ENCODE assay signal across 31 cellular contexts in genomic region chr1:37714226-37714625, GRCh38. TPM values are rescaled to one million over a fixed set of nuclear protein-coding genes. Genes with fewer than 3 reads are reported as not detected.
"Had no signal": no experiment of that assay in that cellular context is flagged by ENCODE, and none has a peak within 500 bp of the region (broad histone marks: within the 10 kb centered on the region; RNA-seq: fewer than 3 reads in every experiment).

No MANE protein-coding gene starts in this region.

- DNase-seq: activated B cell treated with CpG ODN at 0.5 μM for 24 hours; activated CD4-positive, alpha-beta T cell treated with anti-CD3 and anti-CD28 coated beads for 48 hours; activated CD4-positive, alpha-beta T cell treated with anti-CD3 and anti-CD28 coated beads, Interleukin-2, amount 50 U/mL, for 1 hour; activated CD4-positive, alpha-beta T cell treated with anti-CD3 and anti-CD28 coated beads, Interleukin-2, amount 50 U/mL, for 48 hours; activated CD8-positive, alpha-beta memory T cell treated with anti-CD3 and anti-CD28 coated beads for 24 hours; activated CD8-positive, alpha-beta T cell treated with anti-CD3 and anti-CD28 coated beads for 36 hours; activated effector memory CD4-positive, alpha-beta T cell treated with Interleukin-2 at 50 U/mL for 16 hours; activated gamma-delta T cell treated with Interleukin-2 at 50 U/mL for 16 hours; activated naive CD4-positive, alpha-beta T cell treated with Interleukin-2 at 50 U/mL for 16 hours; activated naive CD8-positive, alpha-beta T cell treated with anti-CD3 and anti-CD28 coated beads, Interleukin-2, amount 10 ng/mL, durations not matched to agents 7 days and 5 days; activated T-cell treated with anti-CD3 and anti-CD28 coated beads, Interleukin-2, amount 50 U/mL, for 4 hours; caudate nucleus; cortex of kidney; dermis blood vessel endothelial cell; effector CD4-positive, alpha-beta T cell; effector memory CD8-positive, alpha-beta T cell; erythroblast; foreskin keratinocyte; T-helper 1 cell; T-helper 17 cell; T1000; WERI-Rb-1 had no signal

- H3K36me3 Mint-ChIP-seq: activated naive CD4-positive, alpha-beta T cell treated with anti-CD3 and anti-CD28 coated beads, Interleukin-2, amount 50 U/mL, for 24 hours; brain had no signal

- H3K27ac ChIP-seq: ascending aorta, breast epithelium, esophagus muscularis mucosa, foreskin keratinocyte, gastroesophageal sphincter, WERI-Rb-1 had no signal

- H3K9me3 Mint-ChIP-seq: activated B cell treated with CpG ODN at 0.5 μM for 24 hours; activated CD8-positive, alpha-beta T cell treated with anti-CD3 and anti-CD28 coated beads for 36 hours; activated naive CD4-positive, alpha-beta T cell treated with anti-CD3 and anti-CD28 coated beads, Interleukin-2, amount 50 U/mL, for 24 hours; activated naive CD8-positive, alpha-beta T cell treated with anti-CD3 and anti-CD28 coated beads, Interleukin-2, amount 10 ng/mL, durations not matched to agents 7 days and 5 days; activated T-cell treated with anti-CD3 and anti-CD28 coated beads, Interleukin-2, amount 50 U/mL, for 4 hours; activated T-helper 17 cell treated with anti-CD3 and anti-CD28 coated beads, Interleukin-2, amount 50 U/mL, for 72 hours; brain; effector memory CD8-positive, alpha-beta T cell; T-helper 2 cell treated with Interferon-gamma antibody and Interleukin-4, amounts not matched to agents 5 μg/mL and 100 μg/mL, for 36 hours had no signal

- H3K4me3 Mint-ChIP-seq: activated B cell treated with CpG ODN at 0.5 μM for 24 hours; activated CD8-positive, alpha-beta T cell treated with anti-CD3 and anti-CD28 coated beads for 36 hours; activated naive CD4-positive, alpha-beta T cell treated with anti-CD3 and anti-CD28 coated beads, Interleukin-2, amount 50 U/mL, for 24 hours; activated naive CD8-positive, alpha-beta T cell treated with anti-CD3 and anti-CD28 coated beads, Interleukin-2, amount 10 ng/mL, durations not matched to agents 7 days and 5 days; activated T-cell treated with anti-CD3 and anti-CD28 coated beads, Interleukin-2, amount 50 U/mL, for 4 hours; activated T-helper 17 cell treated with anti-CD3 and anti-CD28 coated beads, Interleukin-2, amount 50 U/mL, for 72 hours; brain; effector memory CD8-positive, alpha-beta T cell; T-helper 17 cell; T-helper 2 cell treated with Interferon-gamma antibody and Interleukin-4, amounts not matched to agents 5 μg/mL and 100 μg/mL, for 36 hours had no signal

- H3K27me3 Mint-ChIP-seq: activated B cell treated with CpG ODN at 0.5 μM for 24 hours; activated CD8-positive, alpha-beta T cell treated with anti-CD3 and anti-CD28 coated beads for 36 hours; activated naive CD4-positive, alpha-beta T cell treated with anti-CD3 and anti-CD28 coated beads, Interleukin-2, amount 50 U/mL, for 24 hours; activated T-helper 17 cell treated with anti-CD3 and anti-CD28 coated beads, Interleukin-2, amount 50 U/mL, for 72 hours had no signal

- H3K4me1 Mint-ChIP-seq: activated B cell treated with CpG ODN at 0.5 μM for 24 hours; activated naive CD4-positive, alpha-beta T cell treated with anti-CD3 and anti-CD28 coated beads, Interleukin-2, amount 50 U/mL, for 24 hours; activated naive CD8-positive, alpha-beta T cell treated with anti-CD3 and anti-CD28 coated beads, Interleukin-2, amount 10 ng/mL, durations not matched to agents 7 days and 5 days; activated T-helper 17 cell treated with anti-CD3 and anti-CD28 coated beads, Interleukin-2, amount 50 U/mL, for 72 hours; brain; T-helper 17 cell had no signal

- H3K27ac Mint-ChIP-seq: activated B cell treated with CpG ODN at 0.5 μM for 24 hours; activated CD8-positive, alpha-beta T cell treated with anti-CD3 and anti-CD28 coated beads for 36 hours; activated naive CD4-positive, alpha-beta T cell treated with anti-CD3 and anti-CD28 coated beads, Interleukin-2, amount 50 U/mL, for 24 hours; activated naive CD8-positive, alpha-beta T cell treated with anti-CD3 and anti-CD28 coated beads, Interleukin-2, amount 10 ng/mL, durations not matched to agents 7 days and 5 days; activated T-helper 17 cell treated with anti-CD3 and anti-CD28 coated beads, Interleukin-2, amount 50 U/mL, for 72 hours; brain; effector memory CD8-positive, alpha-beta T cell; T-helper 17 cell; T-helper 2 cell treated with Interferon-gamma antibody and Interleukin-4, amounts not matched to agents 5 μg/mL and 100 μg/mL, for 36 hours had no signal

- H3K27me3 ChIP-seq: ascending aorta, breast epithelium, foreskin keratinocyte had no signal

- ATAC-seq: activated CD4-positive, CD25-positive, alpha-beta regulatory T cell treated with anti-CD3 and anti-CD28 coated beads, Interleukin-2, amount 50 U/mL, for 24 hours; activated CD8-positive, alpha-beta T cell treated with anti-CD3 and anti-CD28 coated beads for 36 hours; activated T-cell treated with anti-CD3 and anti-CD28 coated beads, Interleukin-2, amount 50 U/mL, for 4 hours; activated T-helper 17 cell treated with anti-CD3 and anti-CD28 coated beads, Interleukin-2, amount 50 U/mL, for 72 hours; effector memory CD8-positive, alpha-beta T cell; foreskin keratinocyte; gastroesophageal sphincter; T-helper 17 cell had no signal

- H3K4me3 ChIP-seq: ascending aorta, breast epithelium, esophagus muscularis mucosa, gastroesophageal sphincter had no signal

- H3K9me3 ChIP-seq: ascending aorta, breast epithelium, esophagus muscularis mucosa, gastroesophageal sphincter had no signal

- H3K36me3 ChIP-seq: ascending aorta, breast epithelium had no signal

- H3K4me1 ChIP-seq: ascending aorta, breast epithelium, esophagus muscularis mucosa, foreskin keratinocyte, gastroesophageal sphincter had no signal

RNA-seq across cellular contexts. Expression of gene EPHA10, which starts 50.7 kb away (rescaled TPM):
- total RNA-seq: activated CD8-positive, alpha-beta T cell treated with anti-CD3 and anti-CD28 coated beads for 36 hours; activated naive CD8-positive, alpha-beta T cell treated with anti-CD3 and anti-CD28 coated beads, Interleukin-2, amount 10 ng/mL, durations not matched to agents 7 days and 5 days; dermis blood vessel endothelial cell; foreskin keratinocyte had no signal
- polyA plus RNA-seq: foreskin keratinocyte had no signal
